In the genomic region with DNA sequence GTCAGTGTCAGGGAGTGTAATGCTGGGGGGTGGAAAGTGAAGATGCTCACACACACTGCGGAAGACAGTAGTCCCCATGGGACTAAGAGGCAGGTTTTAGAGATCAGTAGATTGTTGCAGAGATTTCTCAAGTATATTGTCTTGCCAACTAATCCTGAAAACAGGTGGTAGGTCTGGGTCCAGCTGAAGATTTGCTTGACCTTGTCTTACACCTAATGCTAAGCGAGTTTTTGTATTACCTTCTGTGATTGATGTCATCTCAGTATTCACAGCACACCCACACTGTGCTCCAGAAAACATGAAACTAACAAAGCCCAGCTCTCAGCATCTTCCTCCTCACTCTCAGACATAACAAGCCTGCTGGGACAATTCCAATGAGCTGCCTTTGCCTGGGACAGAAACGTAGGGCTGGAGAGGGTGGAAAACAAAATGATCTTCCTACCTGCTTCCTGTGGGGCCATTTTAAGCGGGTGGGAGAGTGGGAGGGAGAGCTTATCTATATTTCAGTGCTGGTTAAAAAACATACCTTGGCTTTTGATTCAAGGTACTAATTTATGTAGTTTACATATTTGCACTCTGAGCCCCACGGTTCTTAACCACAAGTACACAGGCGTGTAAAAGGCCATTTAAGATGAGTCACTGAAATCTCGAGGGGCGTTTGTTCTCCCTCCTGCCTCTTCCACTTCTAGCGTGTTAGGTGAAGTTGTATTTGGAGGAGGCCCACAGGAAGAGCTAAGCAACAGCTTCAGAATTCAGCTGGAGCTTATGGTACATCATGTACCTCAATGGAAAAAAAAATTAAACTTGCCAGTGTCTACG, we compare ENCODE assay signal across 9 cellular contexts. TPM values are rescaled to one million over a fixed set of nuclear protein-coding genes. Genes with fewer than 3 reads are reported as not detected.
DNase-seq lines count a peak whose midpoint lies in the region; ATAC-seq and TF ChIP-seq lines count a peak whose summit lies in the region.
"Had no signal": no experiment of that assay in that cellular context is flagged by ENCODE, and none has a peak within 500 bp of the region (broad histone marks: within the 10 kb centered on the region; RNA-seq: fewer than 3 reads in every experiment).

No MANE protein-coding gene starts in this region.

- H3K36me3 Mint-ChIP-seq in activated CD4-positive, alpha-beta memory T cell treated with anti-CD3 and anti-CD28 coated beads for 36 hours, result no peaks in the 10 kb centered on the region
- H3K36me3 Mint-ChIP-seq in activated CD4-positive, alpha-beta memory T cell treated with anti-CD3 and anti-CD28 coated beads, Interleukin-2, amount 10 ng/mL, durations not matched to agents 7 days and 5 days (ENCODE audit: low read depth), result no peaks in the 10 kb centered on the region

- no peaks in the 10 kb centered on the region for H3K9me3 Mint-ChIP-seq in activated CD4-positive, alpha-beta memory T cell treated with anti-CD3 and anti-CD28 coated beads for 36 hours
- no peaks in the 10 kb centered on the region for H3K9me3 Mint-ChIP-seq in activated CD4-positive, alpha-beta memory T cell treated with anti-CD3 and anti-CD28 coated beads, Interleukin-2, amount 10 ng/mL, durations not matched to agents 7 days and 5 days

- intact Hi-C loops in activated CD4-positive, alpha-beta memory T cell treated with anti-CD3 and anti-CD28 coated beads for 36 hours (cut with micrococcal nuclease), result loop anchor here (1.0 to 5.0 kb wide), 4 partner anchors 9 to 294 kb away; no protein-coding TSS in a partner anchor

- in situ Hi-C loops in GM13977 (cut with MboI; ENCODE audit: low pct_unique_long_range_greater_than_20kb, low sequenced_read_pairs, unreplicated experiment), result no loop called here

- H3K27me3 Mint-ChIP-seq in activated CD4-positive, alpha-beta memory T cell treated with anti-CD3 and anti-CD28 coated beads for 36 hours, result no peaks in the 10 kb centered on the region
- peaks cover 10% of the 10 kb centered on the region for H3K27me3 Mint-ChIP-seq in activated CD4-positive, alpha-beta memory T cell treated with anti-CD3 and anti-CD28 coated beads, Interleukin-2, amount 10 ng/mL, durations not matched to agents 7 days and 5 days

- DNase-seq in activated CD4-positive, alpha-beta memory T cell treated with anti-CD3 and anti-CD28 coated beads for 36 hours, result peak; percentile 26
- no peak for DNase-seq in activated CD4-positive, alpha-beta memory T cell treated with anti-CD3 and anti-CD28 coated beads, Interleukin-2, amount 10 ng/mL, durations not matched to agents 7 days and 5 days
- DNase-seq in activated naive CD4-positive, alpha-beta T cell treated with anti-CD3 and anti-CD28 coated beads, Interleukin-2, amount 50 U/mL, for 16 hours, result peak; percentile 16
- DNase-seq in skeletal muscle cell (ENCODE audit: low read depth) (peak; percentile 73), GM10248 (ENCODE audit: extremely low spot score) (no peak), GM13977 (ENCODE audit: low spot score) (no peak)
- DNase-seq: body of pancreas had no signal

- ATAC-seq in HG02852 (IDR thresholded peaks at IDR 0.05; ENCODE audit: unreplicated experiment) (peak; percentile 73), HG03097 (IDR thresholded peaks at IDR 0.05; ENCODE audit: low FRiP score, unreplicated experiment) (no peak)
- ATAC-seq: body of pancreas had no signal

- no peak overlapping the region for H3K4me3 Mint-ChIP-seq in activated CD4-positive, alpha-beta memory T cell treated with anti-CD3 and anti-CD28 coated beads for 36 hours
- H3K4me3 Mint-ChIP-seq in activated CD4-positive, alpha-beta memory T cell treated with anti-CD3 and anti-CD28 coated beads, Interleukin-2, amount 10 ng/mL, durations not matched to agents 7 days and 5 days, result no peak overlapping the region

- CTCF ChIA-PET in activated CD4-positive, alpha-beta memory T cell treated with anti-CD3 and anti-CD28 coated beads for 36 hours (lab: Charles Lee), result interaction anchor here (0.6 to 1.8 kb wide), 5 partner anchors 88 to 265 kb away, joined by 3 to 5 read pairs (median 3); no protein-coding TSS in a partner anchor
- CTCF ChIA-PET in activated CD4-positive, alpha-beta memory T cell treated with anti-CD3 and anti-CD28 coated beads, Interleukin-2, amount 10 ng/mL, durations not matched to agents 7 days and 5 days (lab: Charles Lee), result interaction anchor here (0.5 kb wide), 1 partner anchor 427 kb away, joined by 3 read pairs; no protein-coding TSS in a partner anchor
- CTCF ChIA-PET in GM10248 (lab: Yijun Ruan, JAX), result interaction anchor here (0.9 kb wide), 1 partner anchor 17 kb away, joined by 4 read pairs; no protein-coding TSS in a partner anchor

- H3K4me1 Mint-ChIP-seq in activated CD4-positive, alpha-beta memory T cell treated with anti-CD3 and anti-CD28 coated beads for 36 hours (ENCODE audit: low read depth), result peaks cover 33% of the 10 kb centered on the region
- H3K4me1 Mint-ChIP-seq in activated CD4-positive, alpha-beta memory T cell treated with anti-CD3 and anti-CD28 coated beads, Interleukin-2, amount 10 ng/mL, durations not matched to agents 7 days and 5 days, result peaks cover 24% of the 10 kb centered on the region

- POLR2A ChIA-PET in activated CD4-positive, alpha-beta memory T cell treated with anti-CD3 and anti-CD28 coated beads for 36 hours (lab: Charles Lee), result no interaction called here
- POLR2A ChIA-PET in activated CD4-positive, alpha-beta memory T cell treated with anti-CD3 and anti-CD28 coated beads, Interleukin-2, amount 10 ng/mL, durations not matched to agents 7 days and 5 days (lab: Charles Lee), result no interaction called here
- POLR2A ChIA-PET in GM10248 (lab: Yijun Ruan, JAX), result no interaction called here

- H3K27ac Mint-ChIP-seq in activated CD4-positive, alpha-beta memory T cell treated with anti-CD3 and anti-CD28 coated beads for 36 hours, result peak overlapping the region; percentile 10
- H3K27ac Mint-ChIP-seq in activated CD4-positive, alpha-beta memory T cell treated with anti-CD3 and anti-CD28 coated beads, Interleukin-2, amount 10 ng/mL, durations not matched to agents 7 days and 5 days, result no peak overlapping the region

- no peak overlapping the region for H3K4me3 ChIP-seq in skeletal muscle cell (ENCODE audit: low read depth, low read length)
- H3K4me3 ChIP-seq: body of pancreas had no signal

- TF ChIP-seq CTCF in GM10248 (IDR thresholded peaks at IDR 0.05; ENCODE audit: control extremely low read depth, extremely low read depth, low read depth, missing control alignments), result no peak
- TF ChIP-seq CTCF in GM13977 (IDR thresholded peaks at IDR 0.05; ENCODE audit: extremely low read depth, insufficient read depth, missing control alignments), result no peak

RNA-seq across cellular contexts. Expression of a gene that starts 23.1 kb away (rescaled TPM):
- total RNA-seq in activated CD4-positive, alpha-beta memory T cell treated with anti-CD3 and anti-CD28 coated beads for 36 hours, result 10 to 100 TPM; 37.9 to 40.0 TPM
- 10 to 100 TPM; 65.5 to 67.5 TPM for total RNA-seq in activated CD4-positive, alpha-beta memory T cell treated with anti-CD3 and anti-CD28 coated beads, Interleukin-2, amount 10 ng/mL, durations not matched to agents 7 days and 5 days

Comparison
In these comparisons a context has a peak if more than half of its experiments do, and no peak if none do; other contexts are left out.
1. DNase-seq: peak in activated CD4-positive, alpha-beta memory T cell treated with anti-CD3 and anti-CD28 coated beads for 36 hours (single experiment), activated naive CD4-positive, alpha-beta T cell treated with anti-CD3 and anti-CD28 coated beads, Interleukin-2, amount 50 U/mL, for 16 hours (single experiment) and skeletal muscle cell (single experiment); none in activated CD4-positive, alpha-beta memory T cell treated with anti-CD3 and anti-CD28 coated beads, Interleukin-2, amount 10 ng/mL, durations not matched to agents 7 days and 5 days (single experiment), GM10248 (single experiment) and GM13977 (single experiment).